In the genomic region with DNA sequence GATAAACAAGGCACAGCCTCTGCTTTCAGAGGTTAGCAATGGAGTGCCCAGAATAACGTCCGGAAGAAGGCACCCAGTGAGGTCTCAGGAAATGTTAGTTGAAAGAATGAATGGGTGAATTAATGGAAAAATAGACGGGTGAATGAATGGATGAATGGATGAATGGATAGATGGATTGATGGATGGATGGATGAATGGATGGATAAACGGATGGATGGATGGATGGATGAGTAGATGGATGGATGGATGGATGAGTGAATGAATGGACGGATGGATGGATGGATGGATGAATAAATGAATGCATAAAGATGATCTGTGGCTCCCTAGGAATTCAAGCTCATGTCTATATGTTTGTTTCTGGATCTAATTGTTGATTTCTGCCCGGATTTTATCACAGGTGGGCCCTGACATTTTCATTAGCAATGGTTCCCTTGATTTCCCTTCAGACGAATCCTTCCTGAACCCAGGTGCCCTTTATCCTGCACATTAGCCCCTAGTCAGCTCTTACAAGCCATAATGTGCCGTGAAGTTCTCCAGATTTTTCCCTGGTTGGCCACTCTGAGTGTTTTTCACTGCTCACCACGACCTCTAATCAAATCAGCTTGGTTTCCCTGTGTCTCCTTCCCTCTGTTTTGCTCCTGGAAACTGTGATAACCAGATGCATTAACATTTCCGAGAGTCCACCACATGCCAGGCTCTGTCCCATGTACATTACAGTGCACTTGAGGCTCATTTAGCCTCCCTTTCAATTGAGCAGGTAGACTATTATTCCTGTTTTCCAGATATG, we compare ENCODE assay signal across 23 cellular contexts.
"Had no signal": no experiment of that assay in that cellular context is flagged by ENCODE, and none has a peak within 500 bp of the region (broad histone marks: within the 10 kb centered on the region; RNA-seq: fewer than 3 reads in every experiment).

No MANE protein-coding gene starts in this region.

- H3K27me3 ChIP-seq: adrenal gland, body of pancreas, cardiac muscle cell, colonic mucosa, pancreas, spleen, testis, vagina had no signal

- H3K27ac Mint-ChIP-seq: activated naive CD8-positive, alpha-beta T cell treated with anti-CD3 and anti-CD28 coated beads for 36 hours; naive B cell had no signal

- ATAC-seq: activated CD4-positive, alpha-beta T cell treated with anti-CD3 and anti-CD28 coated beads for 36 hours; body of pancreas; left ventricle myocardium superior; pancreas had no signal

- H3K4me1 ChIP-seq: body of pancreas, colonic mucosa, prostate gland had no signal

- H3K27ac ChIP-seq: body of pancreas, colonic mucosa, epithelial cell of prostate, pancreas, prostate gland, spleen, vagina had no signal

- H3K36me3 ChIP-seq: adrenal gland, cardiac muscle cell, colonic mucosa, pancreas, prostate gland, spleen, vagina had no signal

- H3K4me3 ChIP-seq: adrenal gland, body of pancreas, cardiac muscle cell, colonic mucosa, pancreas, prostate gland, spleen, testis, vagina had no signal

- H3K9me3 ChIP-seq: adrenal gland, body of pancreas, colonic mucosa, pancreas, prostate gland, spleen, testis, vagina had no signal

- H3K9me3 Mint-ChIP-seq: activated naive CD8-positive, alpha-beta T cell treated with anti-CD3 and anti-CD28 coated beads for 36 hours had no signal

- DNase-seq: activated CD4-positive, alpha-beta T cell treated with anti-CD3 and anti-CD28 coated beads for 36 hours; activated CD4-positive, alpha-beta T cell treated with anti-CD3 and anti-CD28 coated beads, Interleukin-2, amount 50 U/mL, for 4 hours; activated CD4-positive, CD25-positive, alpha-beta regulatory T cell; activated effector memory CD4-positive, alpha-beta T cell treated with anti-CD3 and anti-CD28 coated beads, Interleukin-2, amount 50 U/mL, for 16 hours; activated naive CD8-positive, alpha-beta T cell treated with anti-CD3 and anti-CD28 coated beads for 36 hours; adrenal gland; aorta; body of pancreas; cerebellar nuclear complex; colonic mucosa; effector CD8-positive, alpha-beta T cell; left ventricle myocardium superior; naive B cell; pancreas; retina; spleen; stimulated activated naive CD4-positive, alpha-beta T cell; testis; trophoblast cell had no signal

- H3K36me3 Mint-ChIP-seq: activated naive CD8-positive, alpha-beta T cell treated with anti-CD3 and anti-CD28 coated beads for 36 hours; naive B cell had no signal
